Comparison of ENCODE assay signal across 8 cellular contexts in the genomic region with DNA sequence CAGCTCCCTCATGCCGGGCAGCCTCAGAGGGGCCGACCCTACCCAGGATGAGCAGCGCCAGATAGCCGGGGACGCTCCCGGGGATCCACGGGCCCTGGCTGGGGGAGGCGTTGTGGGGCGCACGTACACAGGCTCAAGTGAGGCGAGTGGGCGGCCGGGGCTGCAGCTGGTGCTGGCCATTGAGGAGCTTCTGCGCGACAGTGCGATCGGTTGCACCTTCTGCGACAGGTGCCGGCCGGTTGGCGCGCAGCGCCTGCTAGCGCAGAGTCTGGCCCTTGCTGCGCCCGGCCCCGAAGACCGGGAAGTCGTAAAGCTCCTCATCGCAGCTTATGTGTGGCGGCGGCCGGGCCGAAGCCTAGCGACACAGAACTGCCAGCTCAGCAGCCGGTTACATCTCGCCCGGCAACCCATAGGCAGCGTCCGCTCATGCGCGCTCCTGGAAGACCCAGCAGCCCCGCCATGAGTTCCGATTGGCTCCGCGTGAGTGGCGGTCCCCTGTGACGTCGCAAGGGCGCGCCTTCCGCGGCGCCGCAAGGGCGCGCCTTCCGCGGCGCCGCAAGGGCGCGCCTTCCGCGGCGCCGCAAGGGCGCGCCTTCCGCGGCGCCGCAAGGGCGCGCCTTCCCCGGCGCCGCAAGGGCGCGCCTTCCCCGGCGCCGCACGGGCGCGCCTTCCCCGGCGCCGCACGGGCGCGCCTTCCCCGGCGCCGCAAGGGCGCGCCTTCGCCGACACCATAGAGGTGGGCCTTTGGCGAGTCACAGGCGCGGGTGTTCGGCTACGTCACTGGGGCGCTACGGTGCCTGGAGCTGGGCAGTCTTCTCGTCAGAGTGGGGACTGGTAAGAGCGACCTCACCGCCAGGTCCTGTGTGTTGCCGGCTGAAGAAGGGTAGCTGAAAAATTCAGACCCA.
DNase-seq lines count a peak whose midpoint lies in the region; ATAC-seq, FAIRE-seq and TF ChIP-seq lines count a peak whose summit lies in the region.
"Not testable (repeated sequence)": the region's sequence is repeated elsewhere in the genome, so short reads cannot be mapped to it uniquely, and the experiment has no call there.

No MANE protein-coding gene starts in this region.

- peak overlapping the region; percentile 84 for H2AFZ ChIP-seq in astrocyte (ENCODE audit: low read depth, low read length)
- not testable (repeated sequence) for H2AFZ ChIP-seq in hepatocyte

- H3K4me3 ChIP-seq in A549: peak overlapping the region; percentile 90
- H3K4me3 ChIP-seq in astrocyte (ENCODE audit: insufficient read depth, low read depth, low read length): peak overlapping the region; percentile 74
- H3K4me3 ChIP-seq in hepatocyte: not testable (repeated sequence)
- H3K4me3 ChIP-seq in skeletal muscle cell (ENCODE audit: low read depth, low read length): peak overlapping the region; percentile 73

- POLR2A ChIA-PET in A549 (lab: Yijun Ruan, JAX): interaction anchor here (0.9 to 1.0 kb wide), 2 partner anchors 393 to 426 kb away, joined by 3 to 4 read pairs; a partner anchor contains a TSS

- H3K36me3 ChIP-seq in astrocyte (ENCODE audit: insufficient read depth, low read length); hepatocyte (replicated peaks; ENCODE audit: insufficient read depth, low read depth): not testable (repeated sequence)

- ATAC-seq in A549: peak; percentile 100
- ATAC-seq in GM18520 (IDR thresholded peaks at IDR 0.05; ENCODE audit: unreplicated experiment): peak; percentile 98
- ATAC-seq in HG02981 (IDR thresholded peaks at IDR 0.05; ENCODE audit: unreplicated experiment): peak; percentile 98

- H3K27ac ChIP-seq in A549 (peak overlapping the region; percentile 90 to 97), astrocyte (ENCODE audit: low read depth, low read length) (peak overlapping the region; percentile 83)
- H3K27ac ChIP-seq in hepatocyte: not testable (repeated sequence)

- peak overlapping the region; percentile 84 for H3K9ac ChIP-seq in astrocyte (ENCODE audit: low read length)

- not testable (repeated sequence) for H3K9me3 Mint-ChIP-seq in astrocyte (ENCODE audit: unreplicated experiment)

- H3K9me3 ChIP-seq in A549; astrocyte (ENCODE audit: insufficient read depth, low read depth, low read length); hepatocyte (ENCODE audit: low read depth): not testable (repeated sequence)

- not testable (repeated sequence) for H3K27me3 Mint-ChIP-seq in astrocyte (ENCODE audit: low read depth, unreplicated experiment)

- not testable (repeated sequence) for FAIRE-seq in A549 (lab: Jason Lieb, UNC); astrocyte (lab: Jason Lieb, UNC)

- not testable (repeated sequence) for TF ChIP-seq EP300 in A549 (IDR thresholded peaks at IDR 0.05)

- H3K4me1 ChIP-seq in A549; astrocyte (ENCODE audit: insufficient read depth, low read length); hepatocyte (ENCODE audit: insufficient read depth): not testable (repeated sequence)

- H3K4me3 Mint-ChIP-seq in astrocyte (ENCODE audit: unreplicated experiment): not testable (repeated sequence)

- not testable (repeated sequence) for H3K27ac Mint-ChIP-seq in astrocyte (ENCODE audit: unreplicated experiment)

- H3K9me2 ChIP-seq in hepatocyte (replicated peaks; ENCODE audit: insufficient read depth): not testable (repeated sequence)

- DNase-seq in A549 (ENCODE audit: low read depth in 1 of 2, low spot score in 1 of 2): peak; percentile 70 to 96
- peak; percentile 79 to 89 for DNase-seq in NCI-H2081 (lab: John Stamatoyannopoulos, UW)
- DNase-seq in T1000 (lab: John Stamatoyannopoulos, UW): peak; percentile 74
- peak; percentile 91 for DNase-seq in astrocyte (ENCODE audit: low read depth)
- peak; percentile 3 for DNase-seq in hepatocyte (ENCODE audit: low spot score)
- DNase-seq in skeletal muscle cell (ENCODE audit: low read depth): peak; percentile 86

- TF ChIP-seq CTCF in A549 (IDR thresholded peaks at IDR 0.05); astrocyte (IDR thresholded peaks at IDR 0.05; ENCODE audit: insufficient read depth, low read depth, low read length); hepatocyte (IDR thresholded peaks at IDR 0.05; ENCODE audit: poor library complexity): not testable (repeated sequence)

- H4K20me1 ChIP-seq in astrocyte (ENCODE audit: insufficient read depth, low read length); hepatocyte (ENCODE audit: insufficient read depth, poor library complexity, severe bottlenecking): not testable (repeated sequence)

- H3K4me1 Mint-ChIP-seq in astrocyte (ENCODE audit: low read depth, unreplicated experiment): not testable (repeated sequence)

- WGBS in A549 (ENCODE audit: missing lambda C conversion rate): under 1% methylated on average over 13 of the region's 110 CpGs
- WGBS in hepatocyte (ENCODE audit: low lambda C conversion rate, missing lambda C conversion rate): 96% methylated on average over 75 of the region's 110 CpGs

- not testable (repeated sequence) for TF ChIP-seq RAD21 in A549 (conservative IDR thresholded peaks at IDR 0.05 in 1 of 2, IDR thresholded peaks at IDR 0.05 in 1 of 2)

- H3K79me2 ChIP-seq in astrocyte (ENCODE audit: insufficient read depth, low read length); hepatocyte: not testable (repeated sequence)

- H3K27me3 ChIP-seq in astrocyte (ENCODE audit: insufficient read depth, low read length); hepatocyte: not testable (repeated sequence)

- peak; percentile 79 for TF ChIP-seq POLR2A in A549 (IDR thresholded peaks at IDR 0.05; ENCODE audit: low read length)

- not testable (repeated sequence) for H3K36me3 Mint-ChIP-seq in astrocyte (ENCODE audit: low read depth, unreplicated experiment)

- CTCF ChIA-PET in A549 (lab: Yijun Ruan, JAX): not testable (repeated sequence)

- H3K4me2 ChIP-seq in A549 (peak overlapping the region; percentile 82), astrocyte (ENCODE audit: low read length) (peak overlapping the region; percentile 89)
- H3K4me2 ChIP-seq in hepatocyte: not testable (repeated sequence)

TF ChIP-seq in A549, 52 proteins besides CTCF, POLR2A, EP300 and RAD21:
- TF ChIP-seq JUN (IDR thresholded peaks at IDR 0.05) (peak in 1 of 2 experiments; percentile 61; a peak in 1 of 5 replicates), PHF8 (IDR thresholded peaks at IDR 0.05; ENCODE audit: borderline replicate concordance, low read depth) (peak; percentile 61; the same call in 1 of the 2 replicates), MAFK (IDR thresholded peaks at IDR 0.05; ENCODE audit: partially characterized antibody) (peak; percentile 57)
- TF ChIP-seq, protein P1, sequence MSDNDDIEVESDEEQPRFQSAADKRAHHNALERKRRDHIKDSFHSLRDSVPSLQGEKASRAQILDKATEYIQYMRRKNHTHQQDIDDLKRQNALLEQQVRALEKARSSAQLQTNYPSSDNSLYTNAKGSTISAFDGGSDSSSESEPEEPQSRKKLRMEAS (IDR thresholded peaks at IDR 0.05): 0 out of 2 replicates have a peak, but pooled peaks have one; percentile 21

Comparison
In these comparisons a context has a peak if more than half of its experiments do, and no peak if none do; other contexts are left out.
1. DNase-seq: peak in every context shown above with its lines; median percentile 91 in astrocyte; 86 in skeletal muscle cell; 84 in NCI-H2081; 83 in A549; 74 in T1000; 3 in hepatocyte.